Comparison of ENCODE assay signal across 32 cellular contexts in the genomic region with DNA sequence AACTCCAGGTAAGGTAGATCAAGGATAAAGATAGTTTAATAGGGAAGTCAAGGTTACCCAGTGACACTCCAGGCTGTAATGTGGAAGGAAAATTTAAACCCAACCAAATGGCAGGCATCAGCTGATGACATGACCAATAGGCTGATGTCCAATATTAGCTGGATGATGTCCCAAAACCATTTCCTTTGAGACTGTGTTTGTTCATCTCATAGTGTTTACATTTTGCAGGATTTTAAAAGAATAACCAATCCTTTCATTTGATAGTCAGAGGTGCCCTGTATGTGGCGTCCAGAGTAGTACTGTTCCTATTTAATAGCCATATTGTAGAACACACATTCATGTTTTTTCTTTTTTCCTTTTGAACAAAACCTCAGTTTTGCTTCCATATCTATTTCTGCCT. TPM values are rescaled to one million over a fixed set of nuclear protein-coding genes. Genes with fewer than 3 reads are reported as not detected.
"Had no signal": no experiment of that assay in that cellular context is flagged by ENCODE, and none has a peak within 500 bp of the region (broad histone marks: within the 10 kb centered on the region; RNA-seq: fewer than 3 reads in every experiment).

No MANE protein-coding gene starts in this region.

- H2AFZ ChIP-seq: PC-9 had no signal

- H3K27me3 ChIP-seq: MG63 had no signal

- H3K27ac ChIP-seq: PC-9, RWPE1, SK-N-MC had no signal

- H3K4me3 ChIP-seq: K562, MG63, PC-9, SK-N-MC had no signal

- H3K4me2 ChIP-seq: PC-9 had no signal

- H3K9me3 ChIP-seq: MG63 had no signal

- DNase-seq: activated CD4-positive, alpha-beta memory T cell treated with anti-CD3 and anti-CD28 coated beads for 36 hours; activated CD4-positive, alpha-beta T cell treated with anti-CD3 and anti-CD28 coated beads for 4 hours; activated CD4-positive, alpha-beta T cell treated with anti-CD3 and anti-CD28 coated beads, Interleukin-2, amount 50 U/mL, for 1 hour; activated CD4-positive, CD25-positive, alpha-beta regulatory T cell treated with anti-CD3 and anti-CD28 coated beads, Interleukin-2, amount 50 U/mL, for 72 hours; activated CD8-positive, alpha-beta memory T cell treated with anti-CD3 and anti-CD28 coated beads, Interleukin-2, amount 50 U/mL, for 4 hours; activated naive CD4-positive, alpha-beta T cell treated with anti-CD3 and anti-CD28 coated beads, Interleukin-2, amount 10 ng/mL, durations not matched to agents 7 days and 5 days; activated naive CD8-positive, alpha-beta T cell treated with anti-CD3 and anti-CD28 coated beads, Interleukin-2, amount 50 U/mL, for 24 hours; activated T-cell treated with anti-CD3 and anti-CD28 coated beads for 4 hours; activated T-cell treated with anti-CD3 and anti-CD28 coated beads, Interleukin-2, amount 50 U/mL, for 4 hours; anterior cingulate cortex; caudate nucleus; cerebellar nuclear complex; MG63; NCI-H1048; NCI-H1417; NCI-H146; NCI-H187; NCI-H2081 treated with DMSO at 0.1 percent for 48 hours; NCI-H2227 treated with DMSO at 0.1 percent for 48 hours; NCI-H446; NCI-H524; NCI-H69; NCI-H82; NK-92 treated with Interleukin-12 subunit alpha and Interleukin-12 subunit beta, amount 100 ng/mL, for 24 hours; PC-9; Right ventricle myocardium superior; T1000 had no signal

- H3K36me3 ChIP-seq: MG63 had no signal

- ATAC-seq: activated naive CD8-positive, alpha-beta T cell treated with anti-CD3 and anti-CD28 coated beads, Interleukin-2, amount 50 U/mL, for 24 hours; activated T-cell treated with anti-CD3 and anti-CD28 coated beads, Interleukin-2, amount 50 U/mL, for 4 hours; K562; WTC11 had no signal

RNA-seq across cellular contexts. Expression of gene TMEM158, which starts 23.3 kb away (rescaled TPM):
- total RNA-seq: activated CD4-positive, alpha-beta memory T cell treated with anti-CD3 and anti-CD28 coated beads for 36 hours; T-helper 1 cell treated with Interleukin-12 subunit alpha and Interleukin-12 subunit beta and Interleukin-4 antibody, amounts not matched to agents 30 ng/mL and 1 ng/mL, for 36 hours had no signal
